ENCODE assay signal across 23 cellular contexts in the genomic region with DNA sequence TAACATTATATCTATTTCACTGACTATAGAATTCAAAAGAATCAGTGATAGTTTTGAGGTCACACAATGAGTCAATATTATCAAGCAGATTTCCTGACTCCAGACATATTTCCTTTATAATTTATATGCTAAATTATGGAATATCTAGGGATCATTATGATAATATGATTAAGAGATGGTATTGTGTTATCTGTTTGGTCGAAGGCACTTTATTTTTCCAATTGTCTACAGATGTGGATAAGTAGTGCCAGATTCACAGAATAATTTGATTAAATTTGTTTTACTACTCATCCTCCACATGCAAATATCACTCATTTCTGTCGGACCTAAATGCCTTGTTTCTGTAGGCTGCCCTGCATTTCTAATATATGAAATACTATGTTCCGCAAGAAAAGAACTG. TPM values are rescaled to one million over a fixed set of nuclear protein-coding genes. Genes with fewer than 3 reads are reported as not detected.
DNase-seq lines count a peak whose midpoint lies in the region; ATAC-seq and TF ChIP-seq lines count a peak whose summit lies in the region.
"Had no signal": no experiment of that assay in that cellular context is flagged by ENCODE, and none has a peak within 500 bp of the region (broad histone marks: within the 10 kb centered on the region; RNA-seq: fewer than 3 reads in every experiment).

No MANE protein-coding gene starts in this region.

- H3K9me3 ChIP-seq in GM23248 (ENCODE audit: low read depth), result no peaks in the 10 kb centered on the region
- H3K9me3 ChIP-seq in SJSA1 (replicated peaks), result no peaks in the 10 kb centered on the region
- H3K9me3 ChIP-seq in suprapubic skin, result no peaks in the 10 kb centered on the region
- H3K9me3 ChIP-seq: A549 had no signal

- in situ Hi-C loops in GM23248 (cut with MboI), result no loop called here

- H3K9me2 ChIP-seq in GM23248 (ENCODE audit: insufficient read depth), result no peaks in the 10 kb centered on the region

- no peaks in the 10 kb centered on the region for H4K20me1 ChIP-seq in GM23248 (ENCODE audit: insufficient read depth)

- no peak for TF ChIP-seq EP300 in suprapubic skin (IDR thresholded peaks at IDR 0.05)

- H3K79me2 ChIP-seq in GM23248 (ENCODE audit: insufficient read depth), result peaks cover 15% of the 10 kb centered on the region

- ATAC-seq in SK-N-SH treated with all-trans-retinoic acid at 6 μM for 48 hours, result no peak
- ATAC-seq: A549, GM12878, GM23338, HCT116 had no signal

- no peak for TF ChIP-seq POLR2A in suprapubic skin (IDR thresholded peaks at IDR 0.05)

- 0 out of 2 replicates have a peak overlapping the region, but pooled peaks have one; percentile 5 for H2AFZ ChIP-seq in GM23248
- H2AFZ ChIP-seq: GM23338 had no signal

- H3K4me3 ChIP-seq in GM23248 (no peak overlapping the region), SJSA1 (no peak overlapping the region), suprapubic skin (no peak overlapping the region)
- H3K4me3 ChIP-seq: A549, GM12878, GM23338 had no signal

- H3K27me3 ChIP-seq in GM23248 (replicated peaks; ENCODE audit: insufficient read depth) (no peaks in the 10 kb centered on the region), SJSA1 (replicated peaks) (no peaks in the 10 kb centered on the region), suprapubic skin (peaks cover 31% of the 10 kb centered on the region)

- peaks cover 12% of the 10 kb centered on the region for H3F3A ChIP-seq in GM23248 (ENCODE audit: insufficient read depth)

- 46 to 52% methylated on average over 3 of the region's 3 CpGs for WGBS in GM23248 (ENCODE audit: low coverage in 1 of 2, low lambda C conversion rate in 2 of 2, missing lambda C conversion rate in 2 of 2), 2 experiments
- WGBS in suprapubic skin, result 79% methylated on average over 3 of the region's 3 CpGs

- no peak overlapping the region for H3K27ac ChIP-seq in GM23248
- peak overlapping the region; percentile 98 for H3K27ac ChIP-seq in SJSA1
- H3K27ac ChIP-seq in suprapubic skin, result no peak overlapping the region
- H3K27ac ChIP-seq: A549 had no signal

- H3K36me3 ChIP-seq in GM23248 (ENCODE audit: low read depth) (no peaks in the 10 kb centered on the region), SJSA1 (peaks cover 14% of the 10 kb centered on the region), suprapubic skin (no peaks in the 10 kb centered on the region)

- no peak overlapping the region for H3K9ac ChIP-seq in GM23248

- TF ChIP-seq CTCF in suprapubic skin (IDR thresholded peaks at IDR 0.05), result no peak

- no peak overlapping the region for H3K4me2 ChIP-seq in GM23248 (ENCODE audit: unreplicated experiment)
- H3K4me2 ChIP-seq: A549, GM23338 had no signal

- H3K4me1 ChIP-seq in GM23248 (ENCODE audit: insufficient read depth) (peaks cover 18% of the 10 kb centered on the region), SJSA1 (replicated peaks) (0 out of 2 replicates have a peak, but pooled peaks cover 3% of the 10 kb centered on the region), suprapubic skin (peaks cover 16% of the 10 kb centered on the region)

- DNase-seq in GM23248, result no peak
- peak; percentile 12 for DNase-seq in NCI-H526 treated with DMSO at 0.1 percent for 48 hours (lab: John Stamatoyannopoulos, UW)
- no peak for DNase-seq in SJSA1 (ENCODE audit: low read depth in 1 of 2, low spot score in 2 of 2)
- no peak for DNase-seq in suprapubic skin (ENCODE audit: low spot score in 2 of 2)
- DNase-seq in NCI-H187 treated with DMSO at 0.1 percent for 48 hours (lab: John Stamatoyannopoulos, UW), result no peak
- DNase-seq in NCI-H2171 treated with DMSO at 0.1 percent for 48 hours (lab: John Stamatoyannopoulos, UW), result no peak
- no peak for DNase-seq in DMS114 treated with DMSO at 0.1 percent for 48 hours (lab: John Stamatoyannopoulos, UW; ENCODE audit: unreplicated experiment)
- DNase-seq: 8988T; ACHN; AML-193; C1 segment of cervical spinal cord; Calu3; CD4-positive, alpha-beta memory T cell; COR-L47; DMS153; DND-41; GDM1; H9 had no signal

TF ChIP-seq in SK-N-SH treated with all-trans-retinoic acid at 6 μM for 48 hours, 23 proteins besides CTCF, POLR2A, EP300 and RAD21:
- TF ChIP-seq TCF4 (CRISPR knock-in tag; IDR thresholded peaks at IDR 0.05; ENCODE audit: borderline replicate concordance), result peak; percentile 97
- TF ChIP-seq GLIS3 (CRISPR knock-in tag; IDR thresholded peaks at IDR 0.05), result peak; percentile 66; the same call in 1 of the 2 replicates
- TF ChIP-seq, protein P1, sequence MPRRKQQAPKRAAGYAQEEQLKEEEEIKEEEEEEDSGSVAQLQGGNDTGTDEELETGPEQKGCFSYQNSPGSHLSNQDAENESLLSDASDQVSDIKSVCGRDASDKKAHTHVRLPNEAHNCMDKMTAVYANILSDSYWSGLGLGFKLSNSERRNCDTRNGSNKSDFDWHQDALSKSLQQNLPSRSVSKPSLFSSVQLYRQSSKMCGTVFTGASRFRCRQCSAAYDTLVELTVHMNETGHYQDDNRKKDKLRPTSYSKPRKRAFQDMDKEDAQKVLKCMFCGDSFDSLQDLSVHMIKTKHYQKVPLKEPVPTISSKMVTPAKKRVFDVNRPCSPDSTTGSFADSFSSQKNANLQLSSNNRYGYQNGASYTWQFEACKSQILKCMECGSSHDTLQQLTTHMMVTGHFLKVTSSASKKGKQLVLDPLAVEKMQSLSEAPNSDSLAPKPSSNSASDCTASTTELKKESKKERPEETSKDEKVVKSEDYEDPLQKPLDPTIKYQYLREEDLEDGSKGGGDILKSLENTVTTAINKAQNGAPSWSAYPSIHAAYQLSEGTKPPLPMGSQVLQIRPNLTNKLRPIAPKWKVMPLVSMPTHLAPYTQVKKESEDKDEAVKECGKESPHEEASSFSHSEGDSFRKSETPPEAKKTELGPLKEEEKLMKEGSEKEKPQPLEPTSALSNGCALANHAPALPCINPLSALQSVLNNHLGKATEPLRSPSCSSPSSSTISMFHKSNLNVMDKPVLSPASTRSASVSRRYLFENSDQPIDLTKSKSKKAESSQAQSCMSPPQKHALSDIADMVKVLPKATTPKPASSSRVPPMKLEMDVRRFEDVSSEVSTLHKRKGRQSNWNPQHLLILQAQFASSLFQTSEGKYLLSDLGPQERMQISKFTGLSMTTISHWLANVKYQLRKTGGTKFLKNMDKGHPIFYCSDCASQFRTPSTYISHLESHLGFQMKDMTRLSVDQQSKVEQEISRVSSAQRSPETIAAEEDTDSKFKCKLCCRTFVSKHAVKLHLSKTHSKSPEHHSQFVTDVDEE (CRISPR knock-in tag; IDR thresholded peaks at IDR 0.05), result peak; percentile 80; the same call in 1 of the 2 replicates
- TF ChIP-seq, protein P2, sequence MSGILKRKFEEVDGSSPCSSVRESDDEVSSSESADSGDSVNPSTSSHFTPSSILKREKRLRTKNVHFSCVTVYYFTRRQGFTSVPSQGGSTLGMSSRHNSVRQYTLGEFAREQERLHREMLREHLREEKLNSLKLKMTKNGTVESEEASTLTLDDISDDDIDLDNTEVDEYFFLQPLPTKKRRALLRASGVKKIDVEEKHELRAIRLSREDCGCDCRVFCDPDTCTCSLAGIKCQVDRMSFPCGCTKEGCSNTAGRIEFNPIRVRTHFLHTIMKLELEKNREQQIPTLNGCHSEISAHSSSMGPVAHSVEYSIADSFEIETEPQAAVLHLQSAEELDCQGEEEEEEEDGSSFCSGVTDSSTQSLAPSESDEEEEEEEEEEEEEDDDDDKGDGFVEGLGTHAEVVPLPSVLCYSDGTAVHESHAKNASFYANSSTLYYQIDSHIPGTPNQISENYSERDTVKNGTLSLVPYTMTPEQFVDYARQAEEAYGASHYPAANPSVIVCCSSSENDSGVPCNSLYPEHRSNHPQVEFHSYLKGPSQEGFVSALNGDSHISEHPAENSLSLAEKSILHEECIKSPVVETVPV (CRISPR knock-in tag; IDR thresholded peaks at IDR 0.05), result peak; percentile 57; the same call in 1 of the 2 replicates
- TF ChIP-seq ZNF565 (CRISPR knock-in tag; conservative IDR thresholded peaks at IDR 0.05; ENCODE audit: low read depth), result no peak
- TF ChIP-seq ISL1 (CRISPR knock-in tag; IDR thresholded peaks at IDR 0.05), result peak; percentile 25; the same call in 1 of the 2 replicates

RNA-seq across cellular contexts. Expression of a gene that starts 4.4 kb away (rescaled TPM):
- 0.65 and 0.76 TPM in 2 replicates for total RNA-seq in GM23248 (2014; rRNA removed; shearing (Covaris generic))
- 0.70 and 0.93 TPM in 2 replicates for polyA plus RNA-seq in GM23248 (2016; fragmentation: Nextera tagmentation; extraction: Ambion mirVana)
- 8.0 and 12.1 TPM in 2 replicates for total RNA-seq in SJSA1 (2014; rRNA removed; shearing (Covaris generic))
- 1 to 10 TPM in 1 of 4 donors, not detected in 3; 1.0 TPM for total RNA-seq in suprapubic skin
- total RNA-seq: GM23338, H9 had no signal
- polyA plus RNA-seq: A549, GM23338 had no signal
